23 cellular contexts compared by ENCODE assay signal in the genomic region with DNA sequence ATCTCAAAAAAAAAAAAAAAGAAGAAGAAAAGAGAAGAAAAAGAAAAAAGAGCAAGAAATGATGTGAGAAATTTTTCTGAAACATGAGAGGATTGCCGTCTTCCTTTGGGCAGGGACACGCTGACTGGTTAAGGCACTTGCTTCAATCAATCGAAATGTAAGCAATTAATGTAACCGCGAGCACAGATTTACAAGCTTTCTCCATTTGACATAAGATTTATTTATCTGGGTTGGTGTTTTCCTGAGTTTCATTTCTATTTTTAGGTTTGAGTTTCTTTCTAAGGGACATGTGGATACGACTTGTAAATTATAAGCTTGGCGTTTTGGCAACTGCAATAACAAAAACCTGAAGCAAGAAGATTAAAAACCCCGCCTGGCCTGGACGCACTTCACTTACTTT.
"Had no signal": no experiment of that assay in that cellular context is flagged by ENCODE, and none has a peak within 500 bp of the region (broad histone marks: within the 10 kb centered on the region; RNA-seq: fewer than 3 reads in every experiment).

No MANE protein-coding gene starts in this region.

- H3K27me3 Mint-ChIP-seq: activated CD4-positive, alpha-beta memory T cell treated with anti-CD3 and anti-CD28 coated beads for 36 hours; activated CD4-positive, alpha-beta T cell treated with anti-CD3 and anti-CD28 coated beads for 36 hours had no signal

- DNase-seq: activated CD4-positive, alpha-beta memory T cell treated with anti-CD3 and anti-CD28 coated beads for 36 hours; activated CD4-positive, alpha-beta T cell treated with anti-CD3 and anti-CD28 coated beads for 36 hours; activated T-cell treated with anti-CD3 and anti-CD28 coated beads for 4 hours; anterior cingulate cortex; caudate nucleus; effector memory CD8-positive, alpha-beta T cell; foreskin melanocyte; glutamatergic neuron; hippocampal formation; islet precursor cell; left lung; mammary epithelial cell; mucosa of descending colon; naive thymus-derived CD4-positive, alpha-beta T cell; retina; stimulated activated CD4-positive, alpha-beta T cell treated with anti-CD3 and anti-CD28 coated beads, Interleukin-4, amount 100 ng/mL, for 1 hour; stomach; upper lobe of left lung had no signal

- H3K27ac Mint-ChIP-seq: activated CD4-positive, alpha-beta memory T cell treated with anti-CD3 and anti-CD28 coated beads for 36 hours; activated CD4-positive, alpha-beta T cell treated with anti-CD3 and anti-CD28 coated beads for 36 hours; activated T-helper 1 cell treated with anti-CD3 and anti-CD28 coated beads, Interleukin-12 subunit alpha, Interleukin-12 subunit beta, Interleukin-2, Interleukin-4 antibody, amounts not matched to agents 30 ng/mL and 10 ng/mL and 1 ng/mL, durations not matched to agents 14 hours and 24 hours and 36 hours; brain; effector memory CD8-positive, alpha-beta T cell; stimulated activated effector memory CD8-positive, alpha-beta T cell treated with anti-CD3 and anti-CD28 coated beads, Interleukin-12 subunit alpha, Interleukin-12 subunit beta, amount 100 ng/mL, for 72 hours; WTC11 had no signal

- H3K9me3 ChIP-seq: left lung, mucosa of descending colon, stomach, upper lobe of left lung had no signal

- H3K36me3 ChIP-seq: left lung, stomach, upper lobe of left lung had no signal

- H3K4me1 ChIP-seq: left lung, upper lobe of left lung had no signal

- ATAC-seq: activated CD4-positive, alpha-beta T cell treated with anti-CD3 and anti-CD28 coated beads for 36 hours; effector memory CD8-positive, alpha-beta T cell; left lung; mucosa of descending colon; naive thymus-derived CD4-positive, alpha-beta T cell; stimulated activated effector memory CD8-positive, alpha-beta T cell treated with anti-CD3 and anti-CD28 coated beads, Interleukin-12 subunit alpha, Interleukin-12 subunit beta, amount 100 ng/mL, for 72 hours; WTC11 had no signal

- H3K9me3 Mint-ChIP-seq: activated CD4-positive, alpha-beta memory T cell treated with anti-CD3 and anti-CD28 coated beads for 36 hours; activated T-helper 1 cell treated with anti-CD3 and anti-CD28 coated beads, Interleukin-12 subunit alpha, Interleukin-12 subunit beta, Interleukin-2, Interleukin-4 antibody, amounts not matched to agents 30 ng/mL and 10 ng/mL and 1 ng/mL, durations not matched to agents 14 hours and 24 hours and 36 hours; effector memory CD8-positive, alpha-beta T cell; naive thymus-derived CD4-positive, alpha-beta T cell; stimulated activated effector memory CD8-positive, alpha-beta T cell treated with anti-CD3 and anti-CD28 coated beads, Interleukin-12 subunit alpha, Interleukin-12 subunit beta, amount 100 ng/mL, for 72 hours had no signal

- H3K27ac ChIP-seq: left lung, skin epidermis, stomach, upper lobe of left lung had no signal

- H3K27me3 ChIP-seq: left lung, stomach, upper lobe of left lung had no signal

- H3K4me1 Mint-ChIP-seq: activated CD4-positive, alpha-beta T cell treated with anti-CD3 and anti-CD28 coated beads for 36 hours; stimulated activated effector memory CD8-positive, alpha-beta T cell treated with anti-CD3 and anti-CD28 coated beads, Interleukin-12 subunit alpha, Interleukin-12 subunit beta, amount 100 ng/mL, for 72 hours had no signal

- H3K4me3 Mint-ChIP-seq: activated CD4-positive, alpha-beta memory T cell treated with anti-CD3 and anti-CD28 coated beads for 36 hours; activated CD4-positive, alpha-beta T cell treated with anti-CD3 and anti-CD28 coated beads for 36 hours; activated T-helper 1 cell treated with anti-CD3 and anti-CD28 coated beads, Interleukin-12 subunit alpha, Interleukin-12 subunit beta, Interleukin-2, Interleukin-4 antibody, amounts not matched to agents 30 ng/mL and 10 ng/mL and 1 ng/mL, durations not matched to agents 14 hours and 24 hours and 36 hours; brain; effector memory CD8-positive, alpha-beta T cell; naive thymus-derived CD4-positive, alpha-beta T cell; stimulated activated effector memory CD8-positive, alpha-beta T cell treated with anti-CD3 and anti-CD28 coated beads, Interleukin-12 subunit alpha, Interleukin-12 subunit beta, amount 100 ng/mL, for 72 hours; WTC11 had no signal

- H3K36me3 Mint-ChIP-seq: activated CD4-positive, alpha-beta memory T cell treated with anti-CD3 and anti-CD28 coated beads for 36 hours; brain; naive thymus-derived CD4-positive, alpha-beta T cell; stimulated activated effector memory CD8-positive, alpha-beta T cell treated with anti-CD3 and anti-CD28 coated beads, Interleukin-12 subunit alpha, Interleukin-12 subunit beta, amount 100 ng/mL, for 72 hours; WTC11 had no signal

- H3K4me3 ChIP-seq: left lung, mucosa of descending colon, skin epidermis, stomach, upper lobe of left lung had no signal
